In genomic region chr7:150270101-150270824, GRCh38 we compare ENCODE assay signal across 1 cellular context. TPM values are rescaled to one million over a fixed set of nuclear protein-coding genes. Genes with fewer than 3 reads are reported as not detected.
"Had no signal": no experiment of that assay in that cellular context is flagged by ENCODE, and none has a peak within 500 bp of the region (broad histone marks: within the 10 kb centered on the region; RNA-seq: fewer than 3 reads in every experiment).

No MANE protein-coding gene starts in this region.

RNA-seq across cellular contexts. Expression of gene LRRC61, which starts 52.9 kb away (rescaled TPM):
- total RNA-seq: G401 had no signal
